Comparison of ENCODE assay signal across 24 cellular contexts in the genomic region with DNA sequence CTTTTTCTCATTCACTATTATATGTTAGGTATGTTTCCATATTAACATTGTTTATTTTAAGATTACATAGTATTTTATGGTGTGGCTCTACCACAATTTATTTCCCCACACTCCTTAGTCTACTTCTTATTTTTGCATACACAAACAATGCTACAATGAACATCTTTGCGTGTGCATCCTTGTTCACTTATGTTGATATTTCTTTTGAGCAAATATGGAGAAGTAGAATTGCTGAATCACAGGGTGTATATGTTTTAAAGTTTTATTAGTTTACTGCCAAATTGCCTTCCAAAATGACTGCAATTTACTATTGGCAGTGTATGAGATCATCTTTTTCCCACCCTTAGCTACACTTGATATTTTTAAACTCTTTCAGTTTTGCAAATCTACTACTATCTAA.
"Had no signal": no experiment of that assay in that cellular context is flagged by ENCODE, and none has a peak within 500 bp of the region (broad histone marks: within the 10 kb centered on the region; RNA-seq: fewer than 3 reads in every experiment).

No MANE protein-coding gene starts in this region.

- H3K27ac ChIP-seq: adrenal gland, SK-N-MC had no signal

- H3K36me3 ChIP-seq: adrenal gland had no signal

- H3K9me3 ChIP-seq: adrenal gland had no signal

- H3K4me1 ChIP-seq: adrenal gland had no signal

- ATAC-seq: activated CD4-positive, CD25-positive, alpha-beta regulatory T cell treated with anti-CD3 and anti-CD28 coated beads, Interleukin-2, amount 50 U/mL, for 24 hours; activated CD8-positive, alpha-beta T cell treated with anti-CD3 and anti-CD28 coated beads, Interleukin-2, amount 10 ng/mL, durations not matched to agents 7 days and 5 days; K562; T-cell had no signal

- DNase-seq: activated CD4-positive, alpha-beta T cell treated with anti-CD3 and anti-CD28 coated beads for 48 hours; activated CD4-positive, alpha-beta T cell treated with anti-CD3 and anti-CD28 coated beads, Interleukin-2, amount 50 U/mL, for 4 hours; activated CD8-positive, alpha-beta memory T cell treated with anti-CD3 and anti-CD28 coated beads, Interleukin-2, amount 50 U/mL, for 48 hours; activated CD8-positive, alpha-beta T cell treated with anti-CD3 and anti-CD28 coated beads, Interleukin-2, amount 10 ng/mL, durations not matched to agents 7 days and 5 days; activated naive CD4-positive, alpha-beta T cell treated with anti-CD3 and anti-CD28 coated beads, Interleukin-2, amount 50 U/mL, for 16 hours; activated naive CD8-positive, alpha-beta T cell treated with anti-CD3 and anti-CD28 coated beads, Interleukin-2, amount 10 ng/mL, durations not matched to agents 7 days and 5 days; activated T-cell treated with anti-CD3 and anti-CD28 coated beads, Interleukin-2, amount 50 U/mL, for 1 hour; adrenal gland; anterior cingulate cortex; Kasumi-1; NCI-H1048; NCI-H146; NCI-H1930; NCI-H2171; NCI-H2227 treated with DMSO at 0.1 percent for 48 hours; NCI-H446 treated with DMSO at 0.1 percent for 48 hours; NCI-H524 treated with DMSO at 0.1 percent for 48 hours; NCI-H82; T-cell; T-helper 2 cell; T1000 had no signal

- H3K4me3 ChIP-seq: adrenal gland, K562, SK-N-MC had no signal
